In the genomic region with DNA sequence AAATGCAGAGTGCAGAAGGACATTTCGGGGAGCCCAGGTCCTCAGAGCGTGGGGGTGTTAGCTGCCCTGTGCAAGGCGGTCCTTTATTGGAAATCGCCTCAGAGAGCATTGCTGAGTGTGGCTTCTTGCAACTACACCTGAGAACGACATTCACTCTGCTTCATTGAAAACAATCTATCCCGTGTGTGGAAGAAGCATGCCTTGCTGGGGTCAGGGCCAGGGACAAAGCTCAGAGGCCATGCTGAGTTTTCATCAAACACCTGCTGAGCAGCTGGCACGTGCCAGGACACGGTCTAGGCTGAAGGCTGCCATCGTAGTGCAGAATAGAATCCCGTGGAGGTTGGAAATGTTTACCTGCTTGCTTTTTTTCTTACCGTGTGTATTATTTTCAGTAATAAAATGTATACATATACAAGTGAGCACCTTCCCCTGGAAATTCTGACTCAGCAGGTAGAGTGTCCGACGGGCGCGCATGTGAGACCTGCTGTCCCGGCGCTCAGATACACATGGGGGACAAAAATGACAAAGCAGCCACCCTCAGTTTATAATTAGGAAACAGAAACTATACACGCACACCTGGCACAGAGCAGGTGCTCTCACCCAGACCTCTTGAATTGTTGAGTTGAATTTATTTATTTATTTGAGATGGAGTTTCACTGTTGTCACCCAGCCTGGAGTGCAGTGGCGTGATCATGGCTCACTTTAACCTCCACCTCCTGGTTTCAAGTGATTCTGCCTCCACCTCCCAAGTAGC, we compare ENCODE assay signal across 12 cellular contexts.
A peak's percentile ranks its signal among the peaks of the same experiment; 100 is the strongest.
DNase-seq lines count a peak whose midpoint lies in the region; ATAC-seq, FAIRE-seq and TF ChIP-seq lines count a peak whose summit lies in the region.
"Had no signal": no experiment of that assay in that cellular context is flagged by ENCODE, and none has a peak within 500 bp of the region (broad histone marks: within the 10 kb centered on the region; RNA-seq: fewer than 3 reads in every experiment).

No MANE protein-coding gene starts in this region.

- H3K4me2 ChIP-seq in hepatocyte = no peak overlapping the region

- H3K4me3 Mint-ChIP-seq in MCF 10A (ENCODE audit: unreplicated experiment) = no peak overlapping the region

- H3K27ac ChIP-seq in hepatocyte = no peak overlapping the region
- H3K27ac ChIP-seq: coronary artery had no signal

- H2AFZ ChIP-seq in hepatocyte = no peak overlapping the region

- H3K79me2 ChIP-seq in hepatocyte = no peaks in the 10 kb centered on the region

- no peaks in the 10 kb centered on the region for H3K4me1 Mint-ChIP-seq in MCF 10A (ENCODE audit: insufficient read depth, unreplicated experiment)

- H3K4me1 ChIP-seq in hepatocyte (ENCODE audit: insufficient read depth) = no peaks in the 10 kb centered on the region

- H3K36me3 ChIP-seq in hepatocyte (replicated peaks; ENCODE audit: insufficient read depth, low read depth) = no peaks in the 10 kb centered on the region

- no peak for FAIRE-seq in RCC 7860 (lab: Jason Lieb, UNC)
- FAIRE-seq: G401.6, keratinocyte had no signal

- 95% methylated on average over 19 of the region's 19 CpGs for WGBS in hepatocyte (ENCODE audit: low lambda C conversion rate, missing lambda C conversion rate)

- no peak for TF ChIP-seq CTCF in GM12865 (IDR thresholded peaks at IDR 0.05; ENCODE audit: insufficient read depth, low read depth, low read length, missing control alignments)
- TF ChIP-seq CTCF in hepatocyte (IDR thresholded peaks at IDR 0.05; ENCODE audit: poor library complexity) = no peak
- no peak for TF ChIP-seq CTCF in MCF 10A (IDR thresholded peaks at IDR 0.05; ENCODE audit: unreplicated experiment)

- H4K20me1 ChIP-seq in hepatocyte (ENCODE audit: insufficient read depth, poor library complexity, severe bottlenecking) = no peaks in the 10 kb centered on the region

- H3K9me2 ChIP-seq in hepatocyte (replicated peaks; ENCODE audit: insufficient read depth) = no peaks in the 10 kb centered on the region

- DNase-seq in GM12865 (ENCODE audit: low read depth) (peak; percentile 89), SHP77 treated with DMSO at 0.1 percent for 48 hours (lab: John Stamatoyannopoulos, UW) (peak; percentile 23), hepatocyte (ENCODE audit: low spot score) (no peak), RCC 7860 (ENCODE audit: low spot score) (no peak), MCF 10A (ENCODE audit: unreplicated experiment) (no peak)
- no peak for DNase-seq in stimulated activated CD4-positive, alpha-beta T cell treated with anti-CD3 and anti-CD28 coated beads, Interleukin-2, amount 100 ng/mL, for 48 hours
- DNase-seq: activated CD4-positive, alpha-beta T cell treated with anti-CD3 and anti-CD28 coated beads for 4 hours had no signal

- POLR2A ChIA-PET in MCF 10A (lab: Yijun Ruan, JAX) = no interaction called here

- H3K27me3 Mint-ChIP-seq in MCF 10A (ENCODE audit: insufficient read depth, unreplicated experiment) = no peaks in the 10 kb centered on the region

- no peaks in the 10 kb centered on the region for H3K9me3 Mint-ChIP-seq in MCF 10A (ENCODE audit: unreplicated experiment)

- H3K27me3 ChIP-seq in hepatocyte = no peaks in the 10 kb centered on the region

- H3K27ac Mint-ChIP-seq in MCF 10A (ENCODE audit: low read depth, unreplicated experiment) = no peak overlapping the region

- CTCF ChIA-PET in MCF 10A (lab: Yijun Ruan, JAX) = interaction anchor here (0.7 kb wide), 1 partner anchor 162 kb away, joined by 3 read pairs; no protein-coding TSS in a partner anchor

- H3K36me3 Mint-ChIP-seq in MCF 10A (ENCODE audit: insufficient read depth, unreplicated experiment) = no peaks in the 10 kb centered on the region

- BruUV-seq in MCF 10A (replicated peaks; lab: Mats Ljungman, UMichigan) = no TSS peak

- ATAC-seq in GM21381 (IDR thresholded peaks at IDR 0.05; ENCODE audit: unreplicated experiment) = peak; percentile 33
- ATAC-seq in HG03342 (IDR thresholded peaks at IDR 0.05; ENCODE audit: unreplicated experiment) = peak; percentile 27

- H3K4me3 ChIP-seq in GM12865 (ENCODE audit: low read depth, low read length) = no peak overlapping the region; the same call in 1 of the 2 replicates
- H3K4me3 ChIP-seq in hepatocyte = no peak overlapping the region
- H3K4me3 ChIP-seq: coronary artery had no signal

- intact Hi-C loops in MCF 10A (cut with micrococcal nuclease) = no loop called here

- no peaks in the 10 kb centered on the region for H3K9me3 ChIP-seq in hepatocyte (ENCODE audit: low read depth)

Comparison
In these comparisons a context has a peak if more than half of its experiments do, and no peak if none do; other contexts are left out.
1. DNase-seq: peak in GM12865 (single experiment) and SHP77 treated with DMSO at 0.1 percent for 48 hours (single experiment); none in hepatocyte (single experiment), RCC 7860 (single experiment), stimulated activated CD4-positive, alpha-beta T cell treated with anti-CD3 and anti-CD28 coated beads, Interleukin-2, amount 100 ng/mL, for 48 hours (0 of 2) and MCF 10A (single experiment).